ENCODE assay signal across 8 cellular contexts in the genomic region with DNA sequence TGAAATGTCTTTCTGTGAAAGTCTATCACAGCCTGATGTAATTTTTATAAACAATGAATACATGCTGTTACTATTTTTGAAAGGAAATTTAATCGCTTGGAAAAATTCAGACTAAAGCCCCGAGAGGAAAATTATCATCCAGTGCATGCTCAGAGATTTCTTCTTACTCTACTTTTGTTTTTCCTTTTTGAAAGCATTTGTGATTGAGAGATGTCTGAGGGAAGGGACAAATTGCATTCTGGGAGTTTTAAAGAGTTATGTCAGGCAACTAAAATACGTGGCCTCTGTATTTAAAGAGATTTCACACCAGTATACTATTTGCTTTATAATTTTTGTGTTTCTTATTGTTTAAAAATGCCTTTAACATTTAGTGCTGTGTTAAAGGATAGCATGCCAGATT. TPM values are rescaled to one million over a fixed set of nuclear protein-coding genes. Genes with fewer than 3 reads are reported as not detected.
DNase-seq lines count a peak whose midpoint lies in the region; ATAC-seq and TF ChIP-seq lines count a peak whose summit lies in the region.

No MANE protein-coding gene starts in this region.

- H3K4me3 ChIP-seq in DOHH2 (ENCODE audit: low read length) (peak overlapping the region; percentile 88), coronary artery (peak overlapping the region; percentile 85), neuronal stem cell (ENCODE audit: low read length in 2 of 2) (peak overlapping the region in 1 of 2 donors; percentile 75)

- no peak overlapping the region for H3K4ac ChIP-seq in neuronal stem cell (ENCODE audit: low read length)

- DNase-seq in NCI-H2227 treated with DMSO at 0.1 percent for 48 hours (lab: John Stamatoyannopoulos, UW): peak; percentile 41
- DNase-seq in coronary artery (ENCODE audit: low spot score): no peak
- DNase-seq in neuronal stem cell (ENCODE audit: low spot score): no peak
- no peak for DNase-seq in GDM1 (lab: John Stamatoyannopoulos, UW)
- no peak for DNase-seq in NCI-H1930 (lab: John Stamatoyannopoulos, UW)

- no peak for ATAC-seq in esophagus mucosa
- ATAC-seq in HG02759 (IDR thresholded peaks at IDR 0.05; ENCODE audit: unreplicated experiment): no peak

- no CpG with 5 or more reads among the region's 3 CpGs for WGBS in neuronal stem cell (ENCODE audit: extremely low coverage in 2 of 2, insufficient read length in 2 of 2, insufficient replicate concordance in 1 of 2), 2 donors

- H4K8ac ChIP-seq in neuronal stem cell (ENCODE audit: low read depth, low read length): no peak overlapping the region

- no peak overlapping the region for H2BK12ac ChIP-seq in neuronal stem cell (ENCODE audit: low read length)

- H4K91ac ChIP-seq in neuronal stem cell (ENCODE audit: low read depth, low read length, poor library complexity): no peak overlapping the region

- no peak overlapping the region for H2BK15ac ChIP-seq in neuronal stem cell (ENCODE audit: low read length)

- H3K9me2 ChIP-seq in DOHH2 (replicated peaks; ENCODE audit: control insufficient read depth, low read length): no peaks in the 10 kb centered on the region

- no peaks in the 10 kb centered on the region for H3K9me3 ChIP-seq in DOHH2 (ENCODE audit: control insufficient read depth, insufficient read depth, low read length)
- no peaks in the 10 kb centered on the region for H3K9me3 ChIP-seq in neuronal stem cell (replicated peaks in 1 of 2; ENCODE audit: control insufficient read depth in 2 of 2, insufficient read depth in 1 of 2, low read depth in 1 of 2, low read length in 2 of 2)

- peak overlapping the region; percentile 94 for H3K4me2 ChIP-seq in DOHH2 (ENCODE audit: low read length)
- H3K4me2 ChIP-seq in neuronal stem cell (ENCODE audit: insufficient read depth, low read length, poor library complexity, severe bottlenecking): no peak overlapping the region

- no peak overlapping the region for H2BK120ac ChIP-seq in neuronal stem cell (ENCODE audit: low read depth, low read length)

- H3K14ac ChIP-seq in neuronal stem cell (ENCODE audit: low read length): no peak overlapping the region

- H3K27ac ChIP-seq in DOHH2 (ENCODE audit: low read depth, low read length) (peak overlapping the region; percentile 87), coronary artery (peak overlapping the region; percentile 99 to 100), neuronal stem cell (replicated peaks; ENCODE audit: low read length) (no peak overlapping the region)

- no peak overlapping the region for H3K18ac ChIP-seq in neuronal stem cell (ENCODE audit: low read length)

- peak overlapping the region; percentile 81 for H2AFZ ChIP-seq in neuronal stem cell (ENCODE audit: low read length)

- H3K36me3 ChIP-seq in DOHH2 (ENCODE audit: control insufficient read depth, low read length) (peaks cover 25% of the 10 kb centered on the region), neuronal stem cell (replicated peaks in 1 of 2; ENCODE audit: control insufficient read depth in 2 of 2, insufficient read depth in 2 of 2, low read length in 2 of 2) (peaks cover 0 to 18% of the 10 kb centered on the region in 2 donors)

- H3K4me1 ChIP-seq in DOHH2 (ENCODE audit: control insufficient read depth, low read length) (peaks cover 51% of the 10 kb centered on the region), neuronal stem cell (ENCODE audit: control insufficient read depth in 2 of 2, insufficient read depth in 1 of 2, low read depth in 1 of 2, low read length in 2 of 2) (peaks cover 0 to 20% of the 10 kb centered on the region in 2 donors)

- no peak overlapping the region for H3K9ac ChIP-seq in neuronal stem cell (ENCODE audit: low read depth, low read length, poor library complexity)

- peaks cover 12% of the 10 kb centered on the region for H3F3A ChIP-seq in DOHH2 (ENCODE audit: control insufficient read depth, insufficient read depth)

- H3K27me3 ChIP-seq in DOHH2 (ENCODE audit: control insufficient read depth, low read length) (no peaks in the 10 kb centered on the region), neuronal stem cell (ENCODE audit: control insufficient read depth in 3 of 3, insufficient read depth in 3 of 3, low read depth in 1 of 3, low read length in 3 of 3) (no peaks in the 10 kb centered on the region)

- no peak for TF ChIP-seq CTCF in DOHH2 (IDR thresholded peaks at IDR 0.05; ENCODE audit: low read depth, low read length, poor library complexity, severe bottlenecking)
- no peak for TF ChIP-seq CTCF in coronary artery (IDR thresholded peaks at IDR 0.05)

- H2AK5ac ChIP-seq in neuronal stem cell (ENCODE audit: low read depth, low read length): no peak overlapping the region

- no peaks in the 10 kb centered on the region; the same call in 1 of the 2 replicates for H4K20me1 ChIP-seq in DOHH2 (ENCODE audit: control insufficient read depth, insufficient read depth, low read depth, low read length)

- H2BK5ac ChIP-seq in neuronal stem cell (ENCODE audit: low read length): no peak overlapping the region

- no peaks in the 10 kb centered on the region for H3K79me1 ChIP-seq in neuronal stem cell (ENCODE audit: low read depth, low read length)

- peaks cover 35% of the 10 kb centered on the region for H3K79me2 ChIP-seq in DOHH2 (ENCODE audit: control insufficient read depth, low read length)

- H3K23ac ChIP-seq in neuronal stem cell (ENCODE audit: low read depth, low read length, poor library complexity): no peak overlapping the region

RNA-seq across cellular contexts. Expression of gene ZFX, which starts 1.4 kb away (rescaled TPM):
- polyA plus RNA-seq in neuronal stem cell (2013, experiment 1 of 2): 9.8 TPM
- 10.2 TPM for polyA plus RNA-seq in neuronal stem cell (2013, experiment 2 of 2)
- total RNA-seq in esophagus mucosa: 28.4 TPM
